ENCODE assay signal across 1 cellular context in the genomic region with DNA sequence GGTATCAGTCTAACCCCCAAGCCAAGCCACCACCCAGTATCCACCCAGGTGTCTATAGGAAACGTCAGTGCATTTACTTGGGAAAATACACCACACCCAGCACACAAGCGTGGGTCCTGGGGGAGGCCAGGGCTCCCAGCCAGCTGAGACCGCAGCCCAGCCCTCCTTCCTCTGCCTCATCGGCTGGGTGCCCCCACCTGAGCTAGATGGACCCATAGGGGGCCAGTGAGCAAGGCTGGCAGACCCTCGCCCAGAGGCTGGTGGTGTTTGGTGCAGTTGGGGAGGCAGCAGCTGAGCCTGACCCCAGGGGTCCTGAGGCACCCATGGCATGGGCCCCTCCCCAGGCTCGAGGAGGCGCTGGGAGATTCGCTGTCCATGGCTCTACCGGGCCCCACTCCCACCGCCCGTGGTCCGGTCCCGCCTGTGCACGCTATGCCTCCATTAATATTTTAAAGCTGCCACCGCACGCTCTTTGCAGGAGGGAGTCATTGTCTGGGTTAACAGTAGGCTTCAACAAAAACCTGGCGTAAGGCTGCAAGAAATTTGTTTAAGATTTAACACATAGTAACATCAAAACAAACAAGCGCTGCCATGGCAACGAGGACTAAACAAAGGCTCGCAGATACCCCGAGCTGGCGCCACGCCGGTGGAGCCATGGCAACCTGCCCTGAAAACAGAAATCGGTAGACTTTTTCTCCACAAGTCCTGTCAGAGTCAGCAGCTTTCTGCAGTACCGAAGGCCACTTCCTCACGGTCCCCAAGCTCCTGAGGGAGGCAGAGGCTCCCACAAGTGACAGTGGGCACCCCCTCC.
TF ChIP-seq lines count a peak whose summit lies in the region.

No MANE protein-coding gene starts in this region.

TF ChIP-seq in endothelial cell of umbilical vein, 7 proteins besides CTCF, POLR2A, EP300 and RAD21 (continued from another document):
- TF ChIP-seq POLR2AphosphoS5 (IDR thresholded peaks at IDR 0.05; ENCODE audit: insufficient read depth, low read depth, low read length) (no peak), MYC (IDR thresholded peaks at IDR 0.05; ENCODE audit: low read depth, low read length) (no peak)
- TF ChIP-seq, protein P1, sequence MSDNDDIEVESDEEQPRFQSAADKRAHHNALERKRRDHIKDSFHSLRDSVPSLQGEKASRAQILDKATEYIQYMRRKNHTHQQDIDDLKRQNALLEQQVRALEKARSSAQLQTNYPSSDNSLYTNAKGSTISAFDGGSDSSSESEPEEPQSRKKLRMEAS (IDR thresholded peaks at IDR 0.05; ENCODE audit: insufficient read depth, insufficient read length) = no peak
